In genomic region chr18:44946529-44947113, GRCh38 we compare ENCODE assay signal across 15 cellular contexts.
DNase-seq lines count a peak whose midpoint lies in the region; ATAC-seq and TF ChIP-seq lines count a peak whose summit lies in the region.
"Had no signal": no experiment of that assay in that cellular context is flagged by ENCODE, and none has a peak within 500 bp of the region (broad histone marks: within the 10 kb centered on the region; RNA-seq: fewer than 3 reads in every experiment).

No MANE protein-coding gene starts in this region.

- H3K4me3 ChIP-seq in HEK293 (ENCODE audit: low read depth, low read length) (no peak overlapping the region), mucosa of descending colon (no peak overlapping the region), ovary (no peak overlapping the region)
- H3K4me3 ChIP-seq: suprapubic skin had no signal

- TF ChIP-seq CTCF in HEK293 (tag by site-specific recombination; IDR thresholded peaks at IDR 0.05) (no peak), mucosa of descending colon (IDR thresholded peaks at IDR 0.05) (no peak), ovary (IDR thresholded peaks at IDR 0.05) (no peak)

- intact Hi-C loops in mucosa of descending colon (cut with DNase I, micrococcal nuclease) (no loop called here), ovary (cut with DNase I) (no loop called here)

- H3K36me3 ChIP-seq in HEK293 (ENCODE audit: control insufficient read depth in 2 of 2, insufficient read depth in 1 of 2, low read length in 2 of 2): no peaks in the 10 kb centered on the region; a peak in 1 of 3 replicates
- no peaks in the 10 kb centered on the region for H3K36me3 ChIP-seq in mucosa of descending colon (ENCODE audit: low read depth)
- no peaks in the 10 kb centered on the region for H3K36me3 ChIP-seq in ovary
- H3K36me3 ChIP-seq: WERI-Rb-1 had no signal

- peak overlapping the region; percentile 92 for H3K27ac ChIP-seq in HEK293 (ENCODE audit: extremely low read depth, low read depth, low read length)
- no peak overlapping the region for H3K27ac ChIP-seq in ovary
- H3K27ac ChIP-seq: suprapubic skin, WERI-Rb-1 had no signal

- H3K4me1 ChIP-seq in HEK293 (ENCODE audit: control insufficient read depth, insufficient read depth, low read length) (peaks cover 37% of the 10 kb centered on the region), mucosa of descending colon (ENCODE audit: low read depth) (no peaks in the 10 kb centered on the region), ovary (ENCODE audit: insufficient read depth) (peaks cover 6% of the 10 kb centered on the region)
- H3K4me1 ChIP-seq: suprapubic skin had no signal

- CTCF ChIA-PET in HEK293 (lab: Yijun Ruan, JAX): interaction anchor here (0.6 to 1.3 kb wide), 4 partner anchors 11 to 279 kb away, joined by 3 read pairs; no protein-coding TSS in a partner anchor

- TF ChIP-seq POLR2A in ovary (IDR thresholded peaks at IDR 0.05): no peak

- H3K9me3 ChIP-seq in HEK293 (ENCODE audit: control insufficient read depth, insufficient read depth, low read depth, low read length) (no peaks in the 10 kb centered on the region), mucosa of descending colon (no peaks in the 10 kb centered on the region), ovary (no peaks in the 10 kb centered on the region)
- H3K9me3 ChIP-seq: suprapubic skin had no signal

- POLR2A ChIA-PET in HEK293 (lab: Yijun Ruan, JAX): no interaction called here

- TF ChIP-seq EP300 in ovary (IDR thresholded peaks at IDR 0.05): no peak

- DNase-seq in NCI-H1930 (lab: John Stamatoyannopoulos, UW): peak; percentile 37 to 48
- peak; percentile 98 for DNase-seq in NCI-H748 treated with DMSO at 0.1 percent for 48 hours (lab: John Stamatoyannopoulos, UW)
- no peak for DNase-seq in mucosa of descending colon
- no peak for DNase-seq in ovary
- DNase-seq in LoVo (ENCODE audit: low spot score): no peak
- DNase-seq in kidney glomerular epithelial cell (lab: John Stamatoyannopoulos, UW): no peak
- DNase-seq: activated effector memory CD4-positive, alpha-beta T cell treated with Interleukin-2 at 50 U/mL for 16 hours; aorta; cortex of kidney; erythroblast; RPMI8226 had no signal

- ATAC-seq in mucosa of descending colon: peak; percentile 30
- ATAC-seq in GM21423 (IDR thresholded peaks at IDR 0.05; ENCODE audit: unreplicated experiment): no peak

- no peaks in the 10 kb centered on the region for H3K27me3 ChIP-seq in ovary
- H3K27me3 ChIP-seq: suprapubic skin had no signal

- 98% methylated on average over 4 of the region's 4 CpGs for WGBS in ovary, 3 donors

TF ChIP-seq in HEK293, 187 proteins besides CTCF, POLR2A, EP300 and RAD21 (continues in another document):
- TF ChIP-seq WT1 (tag by site-specific recombination; IDR thresholded peaks at IDR 0.05) (peak; percentile 99), ZNF394 (tag by site-specific recombination; IDR thresholded peaks at IDR 0.05; ENCODE audit: borderline replicate concordance) (no peak; the same call in 1 of the 2 replicates), ZNF449 (tag by site-specific recombination; IDR thresholded peaks at IDR 0.05) (peak; percentile 54; the same call in 1 of the 2 replicates), ZNF354C (tag by site-specific recombination; IDR thresholded peaks at IDR 0.05; ENCODE audit: borderline replicate concordance, low read depth) (no peak), ZNF23 (tag by site-specific recombination; IDR thresholded peaks at IDR 0.05; ENCODE audit: borderline replicate concordance) (no peak), PRDM4 (tag by site-specific recombination; IDR thresholded peaks at IDR 0.05) (peak; percentile 96), SP7 (tag by site-specific recombination; IDR thresholded peaks at IDR 0.05) (peak; percentile 71), TCF7L2 (IDR thresholded peaks at IDR 0.05; ENCODE audit: borderline replicate concordance, low read depth, low read length) (peak; percentile 96), ZNF610 (tag by site-specific recombination; IDR thresholded peaks at IDR 0.05; ENCODE audit: borderline replicate concordance) (peak; percentile 87), ZNF561 (tag by site-specific recombination; IDR thresholded peaks at IDR 0.05; ENCODE audit: borderline replicate concordance) (peak; percentile 73), ZNF302 (tag by site-specific recombination; IDR thresholded peaks at IDR 0.05; ENCODE audit: low read depth) (no peak), ZEB2 (tag by site-specific recombination; IDR thresholded peaks at IDR 0.05) (0 out of 2 replicates have a peak, but pooled peaks have one; percentile 47), OVOL3 (tag by site-specific recombination; IDR thresholded peaks at IDR 0.05) (peak; percentile 93; the same call in 1 of the 2 replicates), ZBTB17 (tag by site-specific recombination; IDR thresholded peaks at IDR 0.05) (peak; percentile 56), OSR2 (tag by site-specific recombination; IDR thresholded peaks at IDR 0.05) (peak; percentile 98), ZNF114 (tag by site-specific recombination; IDR thresholded peaks at IDR 0.05) (no peak), ZNF558 (tag by site-specific recombination; IDR thresholded peaks at IDR 0.05) (no peak), ZNF175 (tag by site-specific recombination; IDR thresholded peaks at IDR 0.05) (no peak), BCL11B (tag by site-specific recombination; IDR thresholded peaks at IDR 0.05; ENCODE audit: low read depth) (0 out of 2 replicates have a peak, but pooled peaks have one; percentile 13)
- TF ChIP-seq, protein P1, sequence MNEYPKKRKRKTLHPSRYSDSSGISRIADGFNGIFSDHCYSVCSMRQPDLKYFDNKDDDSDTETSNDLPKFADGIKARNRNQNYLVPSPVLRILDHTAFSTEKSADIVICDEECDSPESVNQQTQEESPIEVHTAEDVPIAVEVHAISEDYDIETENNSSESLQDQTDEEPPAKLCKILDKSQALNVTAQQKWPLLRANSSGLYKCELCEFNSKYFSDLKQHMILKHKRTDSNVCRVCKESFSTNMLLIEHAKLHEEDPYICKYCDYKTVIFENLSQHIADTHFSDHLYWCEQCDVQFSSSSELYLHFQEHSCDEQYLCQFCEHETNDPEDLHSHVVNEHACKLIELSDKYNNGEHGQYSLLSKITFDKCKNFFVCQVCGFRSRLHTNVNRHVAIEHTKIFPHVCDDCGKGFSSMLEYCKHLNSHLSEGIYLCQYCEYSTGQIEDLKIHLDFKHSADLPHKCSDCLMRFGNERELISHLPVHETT (tag by site-specific recombination; IDR thresholded peaks at IDR 0.05): peak; percentile 63; the same call in 1 of the 2 replicates
- TF ChIP-seq, protein P2, sequence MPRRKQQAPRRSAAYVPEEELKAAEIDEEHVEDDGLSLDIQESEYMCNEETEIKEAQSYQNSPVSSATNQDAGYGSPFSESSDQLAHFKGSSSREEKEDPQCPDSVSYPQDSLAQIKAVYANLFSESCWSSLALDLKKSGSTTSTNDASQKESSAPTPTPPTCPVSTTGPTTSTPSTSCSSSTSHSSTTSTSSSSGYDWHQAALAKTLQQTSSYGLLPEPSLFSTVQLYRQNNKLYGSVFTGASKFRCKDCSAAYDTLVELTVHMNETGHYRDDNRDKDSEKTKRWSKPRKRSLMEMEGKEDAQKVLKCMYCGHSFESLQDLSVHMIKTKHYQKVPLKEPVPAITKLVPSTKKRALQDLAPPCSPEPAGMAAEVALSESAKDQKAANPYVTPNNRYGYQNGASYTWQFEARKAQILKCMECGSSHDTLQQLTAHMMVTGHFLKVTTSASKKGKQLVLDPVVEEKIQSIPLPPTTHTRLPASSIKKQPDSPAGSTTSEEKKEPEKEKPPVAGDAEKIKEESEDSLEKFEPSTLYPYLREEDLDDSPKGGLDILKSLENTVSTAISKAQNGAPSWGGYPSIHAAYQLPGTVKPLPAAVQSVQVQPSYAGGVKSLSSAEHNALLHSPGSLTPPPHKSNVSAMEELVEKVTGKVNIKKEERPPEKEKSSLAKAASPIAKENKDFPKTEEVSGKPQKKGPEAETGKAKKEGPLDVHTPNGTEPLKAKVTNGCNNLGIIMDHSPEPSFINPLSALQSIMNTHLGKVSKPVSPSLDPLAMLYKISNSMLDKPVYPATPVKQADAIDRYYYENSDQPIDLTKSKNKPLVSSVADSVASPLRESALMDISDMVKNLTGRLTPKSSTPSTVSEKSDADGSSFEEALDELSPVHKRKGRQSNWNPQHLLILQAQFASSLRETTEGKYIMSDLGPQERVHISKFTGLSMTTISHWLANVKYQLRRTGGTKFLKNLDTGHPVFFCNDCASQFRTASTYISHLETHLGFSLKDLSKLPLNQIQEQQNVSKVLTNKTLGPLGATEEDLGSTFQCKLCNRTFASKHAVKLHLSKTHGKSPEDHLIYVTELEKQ (tag by site-specific recombination; IDR thresholded peaks at IDR 0.05; ENCODE audit: borderline replicate concordance): peak; percentile 86

Comparison
In these comparisons a context has a peak if more than half of its experiments do, and no peak if none do; other contexts are left out.
1. DNase-seq: peak in NCI-H1930 (2 of 2) and NCI-H748 treated with DMSO at 0.1 percent for 48 hours (single experiment); none in mucosa of descending colon (0 of 3), ovary (0 of 5), LoVo (single experiment) and kidney glomerular epithelial cell (single experiment).